ENCODE assay signal across 17 cellular contexts in genomic region chr12:42802688-42803279, GRCh38.
A peak's percentile ranks its signal among the peaks of the same experiment; 100 is the strongest.
DNase-seq lines count a peak whose midpoint lies in the region; ATAC-seq and TF ChIP-seq lines count a peak whose summit lies in the region.
"Had no signal": no experiment of that assay in that cellular context is flagged by ENCODE, and none has a peak within 500 bp of the region (broad histone marks: within the 10 kb centered on the region; RNA-seq: fewer than 3 reads in every experiment).

No MANE protein-coding gene starts in this region.

- H3K9me3 ChIP-seq in GM23248 (ENCODE audit: low read depth) = no peaks in the 10 kb centered on the region
- H3K9me3 ChIP-seq: BLaER1 had no signal

- H3K9ac ChIP-seq in GM23248 = no peak overlapping the region
- H3K9ac ChIP-seq: BLaER1 had no signal

- H3K27ac ChIP-seq in GM23248 (no peak overlapping the region), foreskin keratinocyte (no peak overlapping the region)
- H3K27ac ChIP-seq: BLaER1 had no signal

- H3K79me2 ChIP-seq in GM23248 (ENCODE audit: insufficient read depth) = no peaks in the 10 kb centered on the region

- in situ Hi-C loops in GM23248 (cut with MboI) = no loop called here

- H3K27me3 ChIP-seq in GM23248 (replicated peaks; ENCODE audit: insufficient read depth) (no peaks in the 10 kb centered on the region), foreskin keratinocyte (no peaks in the 10 kb centered on the region)
- H3K27me3 ChIP-seq: BLaER1 had no signal

- H3K36me3 ChIP-seq in GM23248 (ENCODE audit: low read depth) = no peaks in the 10 kb centered on the region
- H3K36me3 ChIP-seq: BLaER1 had no signal

- H2AFZ ChIP-seq in GM23248 = no peak overlapping the region

- ATAC-seq in foreskin keratinocyte = no peak
- ATAC-seq: PC-3 had no signal

- H3K4me3 ChIP-seq in GM23248 (no peak overlapping the region), fibroblast of pulmonary artery (replicated peaks; ENCODE audit: low read depth, low read length) (no peak overlapping the region)
- H3K4me3 ChIP-seq: BLaER1 had no signal

- H4K20me1 ChIP-seq in GM23248 (ENCODE audit: insufficient read depth) = no peaks in the 10 kb centered on the region
- H4K20me1 ChIP-seq: BLaER1 had no signal

- DNase-seq in GM23248 (peak; percentile 38), amniotic epithelial cell (ENCODE audit: low read depth) (peak; percentile 83), fibroblast of pulmonary artery (ENCODE audit: low read depth) (peak; percentile 28), myocyte (ENCODE audit: low read depth) (peak; percentile 61), C1 segment of cervical spinal cord (lab: John Stamatoyannopoulos, UW) (no peak), foreskin keratinocyte (no peak), cerebellar nuclear complex (lab: John Stamatoyannopoulos, UW) (no peak), NCI-H1417 (lab: John Stamatoyannopoulos, UW) (no peak)
- DNase-seq: CD8-positive, alpha-beta memory T cell; DMS79 treated with DMSO at 0.1 percent for 48 hours; KBM-7; NCI-H1436; NCI-H2081 treated with DMSO at 0.1 percent for 48 hours; NCI-H510A treated with DMSO at 0.1 percent for 48 hours; NCI-H82; PC-3 had no signal

- H3K4me2 ChIP-seq in GM23248 (ENCODE audit: unreplicated experiment) = no peak overlapping the region
- H3K4me2 ChIP-seq: BLaER1 had no signal

- no peaks in the 10 kb centered on the region for H3K9me2 ChIP-seq in GM23248 (ENCODE audit: insufficient read depth)

- 61 to 65% methylated on average over 4 of the region's 4 CpGs for WGBS in GM23248 (ENCODE audit: low coverage in 1 of 2, low lambda C conversion rate in 2 of 2, missing lambda C conversion rate in 2 of 2), 2 experiments

- H3F3A ChIP-seq in GM23248 (ENCODE audit: insufficient read depth) = peaks cover 17% of the 10 kb centered on the region

- TF ChIP-seq CTCF in fibroblast of pulmonary artery (IDR thresholded peaks at IDR 0.05; ENCODE audit: low read length, missing control alignments) = no peak
- no peak for TF ChIP-seq CTCF in foreskin keratinocyte (conservative IDR thresholded peaks at IDR 0.05)

- H3K4me1 ChIP-seq in GM23248 (ENCODE audit: insufficient read depth) (peaks cover 14% of the 10 kb centered on the region), foreskin keratinocyte (no peaks in the 10 kb centered on the region)
- H3K4me1 ChIP-seq: BLaER1 had no signal

Comparison
In these comparisons a context has a peak if more than half of its experiments do, and no peak if none do; other contexts are left out.
1. DNase-seq: peak in GM23248 (single experiment), amniotic epithelial cell (single experiment), fibroblast of pulmonary artery (single experiment) and myocyte (single experiment); none in C1 segment of cervical spinal cord (0 of 14), foreskin keratinocyte (0 of 2), cerebellar nuclear complex (0 of 2) and NCI-H1417 (0 of 3).